17 cellular contexts compared by ENCODE assay signal in genomic region chr7:90946711-90947501, GRCh38.
"Had no signal": no experiment of that assay in that cellular context is flagged by ENCODE, and none has a peak within 500 bp of the region (broad histone marks: within the 10 kb centered on the region; RNA-seq: fewer than 3 reads in every experiment).

No MANE protein-coding gene starts in this region.

- H3K9me3 ChIP-seq: ovary had no signal

- DNase-seq: activated CD4-positive, alpha-beta T cell treated with anti-CD3 and anti-CD28 coated beads for 1 hour; activated CD4-positive, alpha-beta T cell treated with anti-CD3 and anti-CD28 coated beads, Interleukin-2, amount 50 U/mL, for 4 hours; activated naive CD4-positive, alpha-beta T cell; activated naive CD8-positive, alpha-beta T cell treated with anti-CD3 and anti-CD28 coated beads, Interleukin-2, amount 10 ng/mL, durations not matched to agents 7 days and 5 days; activated T-cell treated with anti-CD3 and anti-CD28 coated beads for 4 hours; anterior cingulate cortex; erythroblast; hippocampal formation; kidney; left ventricle myocardium superior; mesendoderm; ovary; stimulated activated naive CD4-positive, alpha-beta T cell; T-helper 1 cell; trophoblast cell had no signal

- H3K4me3 ChIP-seq: ovary had no signal

- H3K4me1 Mint-ChIP-seq: activated naive CD8-positive, alpha-beta T cell treated with anti-CD3 and anti-CD28 coated beads, Interleukin-2, amount 10 ng/mL, durations not matched to agents 7 days and 5 days had no signal

- H3K4me3 Mint-ChIP-seq: activated naive CD8-positive, alpha-beta T cell treated with anti-CD3 and anti-CD28 coated beads, Interleukin-2, amount 10 ng/mL, durations not matched to agents 7 days and 5 days; nephron had no signal

- H3K36me3 Mint-ChIP-seq: activated naive CD8-positive, alpha-beta T cell treated with anti-CD3 and anti-CD28 coated beads, Interleukin-2, amount 10 ng/mL, durations not matched to agents 7 days and 5 days had no signal

- H3K36me3 ChIP-seq: ovary had no signal

- ATAC-seq: left ventricle myocardium superior, SK-N-SH treated with all-trans-retinoic acid at 6 μM for 48 hours had no signal

- H3K9me3 Mint-ChIP-seq: activated naive CD8-positive, alpha-beta T cell treated with anti-CD3 and anti-CD28 coated beads, Interleukin-2, amount 10 ng/mL, durations not matched to agents 7 days and 5 days; nephron had no signal

- H3K27ac Mint-ChIP-seq: activated naive CD8-positive, alpha-beta T cell treated with anti-CD3 and anti-CD28 coated beads, Interleukin-2, amount 10 ng/mL, durations not matched to agents 7 days and 5 days had no signal

- H3K27me3 Mint-ChIP-seq: activated naive CD8-positive, alpha-beta T cell treated with anti-CD3 and anti-CD28 coated beads, Interleukin-2, amount 10 ng/mL, durations not matched to agents 7 days and 5 days had no signal

- H3K27ac ChIP-seq: ovary had no signal

- H3K27me3 ChIP-seq: ovary had no signal
